10 cellular contexts compared by ENCODE assay signal in the genomic region with DNA sequence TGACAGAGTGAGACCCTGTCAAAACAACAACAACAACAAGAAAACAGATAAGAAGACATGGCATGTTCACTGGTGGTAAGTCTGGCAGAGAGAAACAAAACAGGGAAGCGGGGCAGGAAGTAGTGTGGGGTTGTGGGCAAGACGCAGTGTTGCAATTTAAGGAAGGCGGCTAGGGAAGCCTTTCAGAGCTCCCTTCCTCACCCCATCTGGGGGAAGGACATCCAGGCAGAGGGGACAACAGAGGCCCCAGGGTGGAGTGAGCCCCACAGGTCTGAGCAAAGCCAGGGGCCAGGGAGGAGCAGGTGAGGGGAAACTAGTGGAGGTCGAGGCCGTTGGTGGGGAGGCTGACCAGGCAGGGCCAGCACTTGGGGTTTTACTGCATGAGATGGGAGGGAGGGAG. TPM values are rescaled to one million over a fixed set of nuclear protein-coding genes. Genes with fewer than 3 reads are reported as not detected.
A peak's percentile ranks its signal among the peaks of the same experiment; 100 is the strongest.
DNase-seq lines count a peak whose midpoint lies in the region; ATAC-seq and TF ChIP-seq lines count a peak whose summit lies in the region.
"Had no signal": no experiment of that assay in that cellular context is flagged by ENCODE, and none has a peak within 500 bp of the region (broad histone marks: within the 10 kb centered on the region; RNA-seq: fewer than 3 reads in every experiment).

No MANE protein-coding gene starts in this region.

- intact Hi-C loops in left ventricle myocardium inferior (cut with micrococcal nuclease), result no loop called here

- no peaks in the 10 kb centered on the region for H3K9me3 Mint-ChIP-seq in activated naive CD8-positive, alpha-beta T cell treated with anti-CD3 and anti-CD28 coated beads, Interleukin-2, amount 10 ng/mL, durations not matched to agents 7 days and 5 days
- no peaks in the 10 kb centered on the region for H3K9me3 Mint-ChIP-seq in activated naive CD8-positive, alpha-beta T cell treated with anti-CD3 and anti-CD28 coated beads for 36 hours

- no peaks in the 10 kb centered on the region for H3K9me3 ChIP-seq in left ventricle myocardium inferior (replicated peaks)
- H3K9me3 ChIP-seq: uterus had no signal

- peaks cover 24% of the 10 kb centered on the region for H3K36me3 Mint-ChIP-seq in activated naive CD8-positive, alpha-beta T cell treated with anti-CD3 and anti-CD28 coated beads, Interleukin-2, amount 10 ng/mL, durations not matched to agents 7 days and 5 days
- peaks cover 19% of the 10 kb centered on the region for H3K36me3 Mint-ChIP-seq in activated naive CD8-positive, alpha-beta T cell treated with anti-CD3 and anti-CD28 coated beads for 36 hours

- H3K27ac ChIP-seq in left ventricle myocardium inferior (replicated peaks), result peak overlapping the region; percentile 11
- H3K27ac ChIP-seq in substantia nigra (ENCODE audit: low read depth, low read length, poor library complexity, severe bottlenecking), result peak overlapping the region; percentile 17
- H3K27ac ChIP-seq: uterus had no signal

- peak overlapping the region; percentile 14 for H3K27ac Mint-ChIP-seq in activated naive CD8-positive, alpha-beta T cell treated with anti-CD3 and anti-CD28 coated beads, Interleukin-2, amount 10 ng/mL, durations not matched to agents 7 days and 5 days
- no peak overlapping the region for H3K27ac Mint-ChIP-seq in activated naive CD8-positive, alpha-beta T cell treated with anti-CD3 and anti-CD28 coated beads for 36 hours

- H3K4me3 ChIP-seq in left ventricle myocardium inferior, result no peak overlapping the region
- H3K4me3 ChIP-seq: uterus had no signal

- DNase-seq in activated naive CD8-positive, alpha-beta T cell treated with anti-CD3 and anti-CD28 coated beads, Interleukin-2, amount 10 ng/mL, durations not matched to agents 7 days and 5 days, result no peak
- no peak for DNase-seq in activated naive CD8-positive, alpha-beta T cell treated with anti-CD3 and anti-CD28 coated beads for 36 hours
- DNase-seq in SIG-M5 treated with dmso at 0.1 percent for 504 hours (lab: John Stamatoyannopoulos, UW; ENCODE audit: unreplicated experiment) (peak; percentile 90), left ventricle myocardium inferior (no peak), substantia nigra (lab: John Stamatoyannopoulos, UW) (peak in 19 of 49 donors; percentile 8 to 58 (median 22)), AG08396 (ENCODE audit: low spot score) (no peak), HPDE6-E6E7 (ENCODE audit: extremely low spot score) (no peak)
- DNase-seq in activated CD4-positive, alpha-beta T cell treated with anti-CD3 and anti-CD28 coated beads, Interleukin-2, amount 50 U/mL, for 48 hours, result no peak
- DNase-seq: NCI-H1694 treated with DMSO at 0.1 percent for 48 hours, uterus had no signal

- H3K4me3 Mint-ChIP-seq in activated naive CD8-positive, alpha-beta T cell treated with anti-CD3 and anti-CD28 coated beads, Interleukin-2, amount 10 ng/mL, durations not matched to agents 7 days and 5 days, result peak overlapping the region; percentile 39
- H3K4me3 Mint-ChIP-seq in activated naive CD8-positive, alpha-beta T cell treated with anti-CD3 and anti-CD28 coated beads for 36 hours, result no peak overlapping the region

- no peaks in the 10 kb centered on the region for H3K27me3 Mint-ChIP-seq in activated naive CD8-positive, alpha-beta T cell treated with anti-CD3 and anti-CD28 coated beads, Interleukin-2, amount 10 ng/mL, durations not matched to agents 7 days and 5 days
- H3K27me3 Mint-ChIP-seq in activated naive CD8-positive, alpha-beta T cell treated with anti-CD3 and anti-CD28 coated beads for 36 hours, result no peaks in the 10 kb centered on the region

- H3K4me1 Mint-ChIP-seq in activated naive CD8-positive, alpha-beta T cell treated with anti-CD3 and anti-CD28 coated beads, Interleukin-2, amount 10 ng/mL, durations not matched to agents 7 days and 5 days, result peaks cover 16% of the 10 kb centered on the region
- H3K4me1 Mint-ChIP-seq in activated naive CD8-positive, alpha-beta T cell treated with anti-CD3 and anti-CD28 coated beads for 36 hours, result no peaks in the 10 kb centered on the region

- no peak for TF ChIP-seq CTCF in left ventricle myocardium inferior (IDR thresholded peaks at IDR 0.05; ENCODE audit: borderline replicate concordance)

- H3K36me3 ChIP-seq in left ventricle myocardium inferior, result peaks cover 20% of the 10 kb centered on the region
- H3K36me3 ChIP-seq: uterus had no signal

- H3K27me3 ChIP-seq in left ventricle myocardium inferior (ENCODE audit: low read depth), result no peaks in the 10 kb centered on the region
- H3K27me3 ChIP-seq: uterus had no signal

- ATAC-seq in activated naive CD8-positive, alpha-beta T cell treated with anti-CD3 and anti-CD28 coated beads, Interleukin-2, amount 10 ng/mL, durations not matched to agents 7 days and 5 days (ENCODE audit: low read depth), result no peak

- no peaks in the 10 kb centered on the region for H3K4me1 ChIP-seq in left ventricle myocardium inferior
- H3K4me1 ChIP-seq: uterus had no signal

- POLR2A ChIA-PET in activated naive CD8-positive, alpha-beta T cell treated with anti-CD3 and anti-CD28 coated beads, Interleukin-2, amount 10 ng/mL, durations not matched to agents 7 days and 5 days (lab: Charles Lee), result interaction anchor here (0.7 to 1.1 kb wide), 2 partner anchors 10 to 12 kb away, joined by 3 to 5 read pairs; no protein-coding TSS in a partner anchor

RNA-seq across cellular contexts. Expression of a gene that starts 16.8 kb away (rescaled TPM):
- 10 to 100 TPM; 21.4 to 22.9 TPM for total RNA-seq in activated naive CD8-positive, alpha-beta T cell treated with anti-CD3 and anti-CD28 coated beads, Interleukin-2, amount 10 ng/mL, durations not matched to agents 7 days and 5 days
- 1 to 10 TPM; 2.6 to 3.2 TPM for total RNA-seq in activated naive CD8-positive, alpha-beta T cell treated with anti-CD3 and anti-CD28 coated beads for 36 hours
- 2.4 TPM for total RNA-seq in left ventricle myocardium inferior

RNA-seq across cellular contexts. Expression of a gene that starts 27.6 kb away (rescaled TPM):
- 10 to 100 TPM; 53.0 to 56.6 TPM for total RNA-seq in activated naive CD8-positive, alpha-beta T cell treated with anti-CD3 and anti-CD28 coated beads, Interleukin-2, amount 10 ng/mL, durations not matched to agents 7 days and 5 days
- total RNA-seq in activated naive CD8-positive, alpha-beta T cell treated with anti-CD3 and anti-CD28 coated beads for 36 hours, result 100 to 1,000 TPM; 111 to 112 TPM
- total RNA-seq in left ventricle myocardium inferior, result 8.7 TPM

RNA-seq across cellular contexts. Expression of a gene that starts 52.5 kb away (rescaled TPM):
- 100 to 1,000 TPM; 264 to 270 TPM for total RNA-seq in activated naive CD8-positive, alpha-beta T cell treated with anti-CD3 and anti-CD28 coated beads, Interleukin-2, amount 10 ng/mL, durations not matched to agents 7 days and 5 days
- total RNA-seq in activated naive CD8-positive, alpha-beta T cell treated with anti-CD3 and anti-CD28 coated beads for 36 hours, result 100 to 1,000 TPM; 423 to 428 TPM
- 159 TPM for total RNA-seq in left ventricle myocardium inferior
